ENCODE assay signal across 31 cellular contexts in genomic region chr6:168275168-168275567, GRCh38. TPM values are rescaled to one million over a fixed set of nuclear protein-coding genes. Genes with fewer than 3 reads are reported as not detected.
"Had no signal": no experiment of that assay in that cellular context is flagged by ENCODE, and none has a peak within 500 bp of the region (broad histone marks: within the 10 kb centered on the region; RNA-seq: fewer than 3 reads in every experiment).

No MANE protein-coding gene starts in this region.

- H3K4me3 Mint-ChIP-seq: activated B cell treated with CpG ODN at 0.5 μM for 24 hours; activated CD4-positive, alpha-beta memory T cell treated with anti-CD3 and anti-CD28 coated beads for 36 hours; activated naive CD4-positive, alpha-beta T cell treated with anti-CD3 and anti-CD28 coated beads for 36 hours; activated T-cell treated with anti-CD3 and anti-CD28 coated beads, Interleukin-2, amount 50 U/mL, for 4 hours; activated T-helper 1 cell treated with anti-CD3 and anti-CD28 coated beads, Interleukin-12 subunit alpha, Interleukin-12 subunit beta, Interleukin-2, Interleukin-4 antibody, amounts not matched to agents 30 ng/mL and 10 ng/mL and 1 ng/mL, durations not matched to agents 14 hours and 24 hours and 36 hours; T-helper 1 cell treated with Interleukin-12 subunit alpha and Interleukin-12 subunit beta and Interleukin-4 antibody, amounts not matched to agents 30 μg/mL and 1 μg/mL, for 36 hours; T-helper 2 cell treated with Interferon-gamma antibody and Interleukin-4, amounts not matched to agents 5 μg/mL and 100 μg/mL, for 36 hours had no signal

- H3K9me3 ChIP-seq: adrenal gland, body of pancreas, breast epithelium, MG63 had no signal

- H3K27ac ChIP-seq: adrenal gland, breast epithelium had no signal

- H3K4me1 ChIP-seq: adrenal gland, breast epithelium had no signal

- ATAC-seq: activated naive CD4-positive, alpha-beta T cell treated with anti-CD3 and anti-CD28 coated beads, Interleukin-2, amount 50 U/mL, for 72 hours; activated T-cell treated with anti-CD3 and anti-CD28 coated beads, Interleukin-2, amount 50 U/mL, for 4 hours; PC-3 had no signal

- FAIRE-seq: astrocyte, TTC549 had no signal

- H3K27me3 ChIP-seq: adrenal gland, body of pancreas, MG63 had no signal

- H3K27ac Mint-ChIP-seq: activated B cell treated with CpG ODN at 0.5 μM for 24 hours; activated CD4-positive, alpha-beta memory T cell treated with anti-CD3 and anti-CD28 coated beads for 36 hours; activated naive CD4-positive, alpha-beta T cell treated with anti-CD3 and anti-CD28 coated beads for 36 hours; activated naive CD4-positive, alpha-beta T cell treated with anti-CD3 and anti-CD28 coated beads, Interleukin-2, amount 50 U/mL, for 72 hours; activated T-helper 1 cell treated with anti-CD3 and anti-CD28 coated beads, Interleukin-12 subunit alpha, Interleukin-12 subunit beta, Interleukin-2, Interleukin-4 antibody, amounts not matched to agents 30 ng/mL and 10 ng/mL and 1 ng/mL, durations not matched to agents 14 hours and 24 hours and 36 hours; T-helper 1 cell treated with Interleukin-12 subunit alpha and Interleukin-12 subunit beta and Interleukin-4 antibody, amounts not matched to agents 30 μg/mL and 1 μg/mL, for 36 hours; T-helper 2 cell treated with Interferon-gamma antibody and Interleukin-4, amounts not matched to agents 5 μg/mL and 100 μg/mL, for 36 hours had no signal

- H3K36me3 ChIP-seq: adrenal gland, breast epithelium, MG63 had no signal

- H3K9me3 Mint-ChIP-seq: activated B cell treated with CpG ODN at 0.5 μM for 24 hours; activated CD4-positive, alpha-beta memory T cell treated with anti-CD3 and anti-CD28 coated beads for 36 hours; activated naive CD4-positive, alpha-beta T cell treated with anti-CD3 and anti-CD28 coated beads for 36 hours; activated naive CD4-positive, alpha-beta T cell treated with anti-CD3 and anti-CD28 coated beads, Interleukin-2, amount 50 U/mL, for 72 hours; activated T-cell treated with anti-CD3 and anti-CD28 coated beads, Interleukin-2, amount 50 U/mL, for 4 hours; activated T-helper 1 cell treated with anti-CD3 and anti-CD28 coated beads, Interleukin-12 subunit alpha, Interleukin-12 subunit beta, Interleukin-2, Interleukin-4 antibody, amounts not matched to agents 30 ng/mL and 10 ng/mL and 1 ng/mL, durations not matched to agents 14 hours and 24 hours and 36 hours; T-helper 1 cell treated with Interleukin-12 subunit alpha and Interleukin-12 subunit beta and Interleukin-4 antibody, amounts not matched to agents 30 μg/mL and 1 μg/mL, for 36 hours; T-helper 2 cell treated with Interferon-gamma antibody and Interleukin-4, amounts not matched to agents 5 μg/mL and 100 μg/mL, for 36 hours had no signal

- H3K4me1 Mint-ChIP-seq: activated B cell treated with CpG ODN at 0.5 μM for 24 hours had no signal

- DNase-seq: activated B cell treated with CpG ODN at 0.5 μM for 24 hours; activated CD4-positive, alpha-beta memory T cell treated with anti-CD3 and anti-CD28 coated beads for 36 hours; activated CD4-positive, alpha-beta T cell treated with anti-CD3 and anti-CD28 coated beads for 4 hours; activated CD4-positive, alpha-beta T cell treated with anti-CD3 and anti-CD28 coated beads, Interleukin-2, amount 50 U/mL, for 1 hour; activated CD4-positive, CD25-positive, alpha-beta regulatory T cell treated with anti-CD3 and anti-CD28 coated beads, Interleukin-2, amount 50 U/mL, for 72 hours; activated CD8-positive, alpha-beta memory T cell treated with anti-CD3 and anti-CD28 coated beads, Interleukin-2, amount 50 U/mL, for 4 hours; activated gamma-delta T cell treated with Interleukin-2 at 50 U/mL for 16 hours; activated naive CD4-positive, alpha-beta T cell treated with anti-CD3 and anti-CD28 coated beads for 36 hours; activated T-cell treated with anti-CD3 and anti-CD28 coated beads for 4 hours; activated T-cell treated with anti-CD3 and anti-CD28 coated beads, Interleukin-2, amount 50 U/mL, for 4 hours; adrenal gland; Kasumi-1; MG63; MV-4-11; NCI-H1092; NCI-H1436 treated with DMSO at 0.1 percent for 48 hours; NCI-H1694 treated with DMSO at 0.1 percent for 48 hours; NCI-H2029; NCI-H510A; NCI-H748 treated with DMSO at 0.1 percent for 48 hours; NK-92 treated with Interleukin-12 subunit alpha and Interleukin-12 subunit beta, amount 100 ng/mL, for 24 hours; PC-3; Right ventricle myocardium superior had no signal

- H3K36me3 Mint-ChIP-seq: activated CD4-positive, alpha-beta memory T cell treated with anti-CD3 and anti-CD28 coated beads for 36 hours; activated naive CD4-positive, alpha-beta T cell treated with anti-CD3 and anti-CD28 coated beads, Interleukin-2, amount 50 U/mL, for 72 hours had no signal

- H3K4me3 ChIP-seq: adrenal gland, body of pancreas, breast epithelium, MG63 had no signal

RNA-seq across cellular contexts. Expression of gene DACT2, which starts 44.4 kb away (rescaled TPM):
- total RNA-seq: activated B cell treated with CpG ODN at 0.5 μM for 24 hours; activated CD4-positive, alpha-beta memory T cell treated with anti-CD3 and anti-CD28 coated beads for 36 hours; activated naive CD4-positive, alpha-beta T cell treated with anti-CD3 and anti-CD28 coated beads for 36 hours; activated naive CD4-positive, alpha-beta T cell treated with anti-CD3 and anti-CD28 coated beads, Interleukin-2, amount 50 U/mL, for 72 hours; activated T-cell treated with anti-CD3 and anti-CD28 coated beads, Interleukin-2, amount 50 U/mL, for 4 hours; PC-3 had no signal
